In genomic region chr11:46296520-46297448, GRCh38 we compare ENCODE assay signal across 9 cellular contexts. TPM values are rescaled to one million over a fixed set of nuclear protein-coding genes. Genes with fewer than 3 reads are reported as not detected.
A peak's percentile ranks its signal among the peaks of the same experiment; 100 is the strongest.
DNase-seq lines count a peak whose midpoint lies in the region; ATAC-seq, FAIRE-seq and TF ChIP-seq lines count a peak whose summit lies in the region.
"Had no signal": no experiment of that assay in that cellular context is flagged by ENCODE, and none has a peak within 500 bp of the region (broad histone marks: within the 10 kb centered on the region; RNA-seq: fewer than 3 reads in every experiment).

No MANE protein-coding gene starts in this region.

- peaks cover 71% of the 10 kb centered on the region for H3K79me2 ChIP-seq in astrocyte (ENCODE audit: insufficient read depth, low read length)

- peaks cover 62% of the 10 kb centered on the region for H3K4me1 Mint-ChIP-seq in astrocyte (ENCODE audit: low read depth, unreplicated experiment)

- DNase-seq in AG09319 (ENCODE audit: extremely low read depth, low read depth), result peak; percentile 77
- DNase-seq in HT1080 (ENCODE audit: low read depth), result peak; percentile 87
- peak; percentile 97 for DNase-seq in astrocyte (ENCODE audit: low read depth)
- peak; percentile 96 for DNase-seq in iris pigment epithelial cell (ENCODE audit: low read depth)
- peak; percentile 66 to 80 for DNase-seq in aorta
- DNase-seq in head of caudate nucleus, result no peak
- DNase-seq in small intestine, result no peak

- peak overlapping the region; percentile 48 for H3K4me3 ChIP-seq in astrocyte (ENCODE audit: insufficient read depth, low read depth, low read length)
- H3K4me3 ChIP-seq in aorta (ENCODE audit: low read length in 2 of 2), result no peak overlapping the region
- no peak overlapping the region for H3K4me3 ChIP-seq in small intestine (ENCODE audit: low read depth in 1 of 2, low read length in 2 of 2)

- H3K4me1 ChIP-seq in astrocyte (ENCODE audit: insufficient read depth, low read length) (peaks cover 78% of the 10 kb centered on the region), aorta (ENCODE audit: control insufficient read depth in 1 of 2, insufficient read depth in 2 of 2, low read length in 2 of 2) (no peaks in the 10 kb centered on the region), small intestine (ENCODE audit: control insufficient read depth in 2 of 2, insufficient read depth in 1 of 2, low read depth in 1 of 2, low read length in 1 of 2) (peaks cover 0 to 10% of the 10 kb centered on the region in 2 donors)

- no peaks in the 10 kb centered on the region for H3K27me3 ChIP-seq in astrocyte (ENCODE audit: insufficient read depth, low read length)
- H3K27me3 ChIP-seq in aorta (ENCODE audit: control insufficient read depth in 1 of 2, insufficient read depth in 2 of 2, low read length in 1 of 2), result no peaks in the 10 kb centered on the region
- H3K27me3 ChIP-seq in small intestine (ENCODE audit: control insufficient read depth in 2 of 2, insufficient read depth in 2 of 2, low read length in 2 of 2), result no peaks in the 10 kb centered on the region

- peaks cover 16% of the 10 kb centered on the region for H3K36me3 Mint-ChIP-seq in astrocyte (ENCODE audit: low read depth, unreplicated experiment)

- H3K27ac ChIP-seq in astrocyte (ENCODE audit: low read depth, low read length), result peak overlapping the region; percentile 100
- H3K27ac ChIP-seq in aorta (ENCODE audit: low read depth in 1 of 2, low read length in 2 of 2), result no peak overlapping the region
- peak overlapping the region in 1 of 2 donors; percentile 17 for H3K27ac ChIP-seq in small intestine (ENCODE audit: low read depth in 1 of 2, low read length in 1 of 2)

- H3K9me3 Mint-ChIP-seq in astrocyte (ENCODE audit: unreplicated experiment), result no peaks in the 10 kb centered on the region

- 27 to 31% methylated on average over 26 of the region's 26 CpGs for WGBS in aorta, 2 donors
- 39 to 55% (median 51%) methylated on average over 23 to 26 of the region's 26 CpGs for WGBS in small intestine, 3 donors

- peak overlapping the region; percentile 86 for H3K9ac ChIP-seq in astrocyte (ENCODE audit: low read length)

- H3K27ac Mint-ChIP-seq in astrocyte (ENCODE audit: unreplicated experiment), result peak overlapping the region; percentile 96

- H4K20me1 ChIP-seq in astrocyte (ENCODE audit: insufficient read depth, low read length), result peaks cover 11% of the 10 kb centered on the region

- H2AFZ ChIP-seq in astrocyte (ENCODE audit: low read depth, low read length), result no peak overlapping the region

- no peak for ATAC-seq in aorta (ENCODE audit: low FRiP score)
- no peak for ATAC-seq in HG02840 (IDR thresholded peaks at IDR 0.05; ENCODE audit: low FRiP score, unreplicated experiment)

- TF ChIP-seq CTCF in AG09319 (IDR thresholded peaks at IDR 0.05; ENCODE audit: low read depth, low read length) (peak; percentile 71), astrocyte (IDR thresholded peaks at IDR 0.05; ENCODE audit: insufficient read depth, low read depth, low read length) (peak; percentile 64)

- H3K27me3 Mint-ChIP-seq in astrocyte (ENCODE audit: low read depth, unreplicated experiment), result no peaks in the 10 kb centered on the region

- FAIRE-seq in astrocyte (lab: Jason Lieb, UNC) (no peak), small intestine (lab: Jason Lieb, UNC) (no peak)

- peak overlapping the region; percentile 87 for H3K4me2 ChIP-seq in astrocyte (ENCODE audit: low read length)

- H3K36me3 ChIP-seq in astrocyte (ENCODE audit: insufficient read depth, low read length) (peaks cover 4% of the 10 kb centered on the region), aorta (ENCODE audit: control insufficient read depth in 1 of 2, insufficient read depth in 2 of 2, low read length in 1 of 2) (no peaks in the 10 kb centered on the region), small intestine (ENCODE audit: control insufficient read depth in 2 of 2, insufficient read depth in 2 of 2, low read length in 2 of 2) (no peaks in the 10 kb centered on the region)
- H3K36me3 ChIP-seq: HAP-1 had no signal

- peak overlapping the region; percentile 79 for H3K4me3 Mint-ChIP-seq in astrocyte (ENCODE audit: unreplicated experiment)

- no peaks in the 10 kb centered on the region for H3K9me3 ChIP-seq in astrocyte (ENCODE audit: insufficient read depth, low read depth, low read length)
- H3K9me3 ChIP-seq in aorta (ENCODE audit: control insufficient read depth, low read length), result no peaks in the 10 kb centered on the region
- no peaks in the 10 kb centered on the region for H3K9me3 ChIP-seq in small intestine (ENCODE audit: control insufficient read depth, low read depth)
- H3K9me3 ChIP-seq: HAP-1 had no signal

- intact Hi-C loops in aorta (cut with DNase I) (no loop called here), head of caudate nucleus (cut with DNase I) (no loop called here)

RNA-seq across cellular contexts. Expression of gene CREB3L1, which starts 19.3 kb away (rescaled TPM):
- total RNA-seq in HT1080 (2014; rRNA removed; shearing (Covaris generic)), result 3.3 and 5.1 TPM in 2 replicates
- 11.6 and 12.7 TPM in 2 replicates for polyA plus RNA-seq in HT1080 (2015; cell fraction: cytosol; rRNA removed)
- polyA plus RNA-seq in HT1080 (2015; cell fraction: nucleus; rRNA removed), result 6.8 and 7.7 TPM in 2 replicates
- total RNA-seq in astrocyte (324 and 399 TPM in 2 replicates), aorta (10 to 100 TPM; 10.5 to 18.4 TPM)
- polyA plus RNA-seq in aorta (1 to 10 TPM; 6.9 to 8.5 TPM), small intestine (10 to 100 TPM; 14.3 to 36.9 (median 15.7) TPM)

RNA-seq across cellular contexts. Expression of gene DGKZ, which starts 50.5 kb away (rescaled TPM):
- total RNA-seq in HT1080 (2014; rRNA removed; shearing (Covaris generic)), result 107 and 115 TPM in 2 replicates
- 54.7 and 59.2 TPM in 2 replicates for polyA plus RNA-seq in HT1080 (2015; cell fraction: cytosol; rRNA removed)
- 70.9 and 71.9 TPM in 2 replicates for polyA plus RNA-seq in HT1080 (2015; cell fraction: nucleus; rRNA removed)
- total RNA-seq in astrocyte (53.8 and 59.3 TPM in 2 replicates), aorta (10 to 100 TPM; 36.1 to 61.1 TPM)
- polyA plus RNA-seq in aorta (10 to 100 TPM; 15.8 to 33.4 TPM), small intestine (100 to 1,000 TPM in 2 of 3 donors, 10 to 100 TPM in 1; 90.1 to 122 (median 117) TPM)

Comparison
In these comparisons a context has a peak if more than half of its experiments do, and no peak if none do; other contexts are left out.
1. DNase-seq: peak in AG09319 (single experiment), HT1080 (single experiment), astrocyte (single experiment), iris pigment epithelial cell (single experiment) and aorta (2 of 2); none in head of caudate nucleus (0 of 42) and small intestine (single experiment).
2. RNA of gene CREB3L1, which starts 19.3 kb away (total RNA-seq): 324 to 399 TPM in astrocyte; 10.5 to 18.4 TPM in aorta and 3.3 to 5.1 TPM in HT1080; every median in the first group is over 10 times any median in the second.